In the genomic region with DNA sequence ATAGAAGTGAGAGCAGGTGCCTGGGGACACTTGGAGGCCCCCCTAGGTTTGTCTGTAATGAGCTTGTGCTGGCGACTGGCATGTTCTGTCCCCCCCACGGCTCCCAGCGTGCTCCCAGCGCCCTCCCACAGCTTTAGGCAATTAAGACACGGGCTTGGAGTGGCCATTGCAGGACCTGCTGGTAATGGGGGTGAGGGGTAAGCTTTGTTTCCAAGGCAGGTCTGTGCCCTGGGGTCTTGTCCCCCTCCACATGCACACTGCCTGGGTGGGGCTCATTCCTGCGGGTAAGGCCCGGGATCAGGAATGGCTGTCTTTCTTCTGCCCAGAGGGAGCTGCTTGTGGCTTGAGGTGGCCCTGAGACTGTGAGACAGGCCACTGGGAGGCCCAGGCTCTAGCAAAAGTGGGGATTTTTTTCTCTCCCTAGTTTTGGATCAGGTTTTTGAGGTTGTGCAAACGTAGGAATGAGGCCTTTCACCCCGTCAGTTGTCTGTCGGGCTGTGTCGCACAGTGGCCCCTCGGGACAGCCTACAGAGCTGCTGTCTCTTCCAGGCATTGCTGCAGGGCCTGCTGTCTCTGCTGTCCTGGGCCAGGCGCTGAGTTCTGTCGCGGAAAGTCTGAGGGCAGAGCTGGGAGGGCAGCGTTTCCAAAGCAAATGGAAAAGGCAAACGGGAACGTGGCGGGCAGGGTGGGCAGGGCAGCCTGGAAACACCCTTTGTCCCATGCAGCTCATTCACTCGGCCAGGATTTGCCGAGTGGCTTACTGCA, we compare ENCODE assay signal across 21 cellular contexts.
A peak's percentile ranks its signal among the peaks of the same experiment; 100 is the strongest.
DNase-seq lines count a peak whose midpoint lies in the region; ATAC-seq and TF ChIP-seq lines count a peak whose summit lies in the region.
"Had no signal": no experiment of that assay in that cellular context is flagged by ENCODE, and none has a peak within 500 bp of the region (broad histone marks: within the 10 kb centered on the region; RNA-seq: fewer than 3 reads in every experiment).

No MANE protein-coding gene starts in this region.

- no peak overlapping the region for H3K4me2 ChIP-seq in IMR-90 (ENCODE audit: low read depth, low read length)

- no peak overlapping the region for H2AFZ ChIP-seq in IMR-90 (replicated peaks; ENCODE audit: low read length, poor library complexity)

- no peaks in the 10 kb centered on the region for H3K27me3 ChIP-seq in BE2C
- peaks cover 26% of the 10 kb centered on the region for H3K27me3 ChIP-seq in IMR-90 (ENCODE audit: control insufficient read depth, insufficient read depth, low read length)
- H3K27me3 ChIP-seq in Peyer's patch: no peaks in the 10 kb centered on the region

- dilution Hi-C loops in IMR-90 (cut with HindIII; ENCODE audit: low sequenced_read_pairs, unreplicated experiment): no loop called here

- 61% methylated on average over 3 of the region's 21 CpGs; no CpG with 5 or more reads in 1 of the 2 experiments for WGBS in IMR-90 (ENCODE audit: extremely low coverage in 2 of 2, insufficient read length in 1 of 2), 2 experiments

- H3K9ac ChIP-seq in IMR-90 (ENCODE audit: low read depth, low read length): no peak overlapping the region

- peak; percentile 42 for DNase-seq in BE2C
- no peak for DNase-seq in IMR-90
- DNase-seq in glutamatergic neuron: peak; percentile 52
- DNase-seq in posterior vena cava (ENCODE audit: low spot score): peak; percentile 71
- no peak for DNase-seq in NCI-H2171 treated with DMSO at 0.1 percent for 48 hours (lab: John Stamatoyannopoulos, UW)
- no peak for DNase-seq in foreskin melanocyte
- no peak for DNase-seq in Peyer's patch
- DNase-seq: activated CD4-positive, alpha-beta T cell treated with anti-CD3 and anti-CD28 coated beads, Interleukin-2, amount 10 ng/mL, durations not matched to agents 24 days and 14 days; hypothalamus; NCI-H187; NCI-H2227 treated with DMSO at 0.1 percent for 48 hours; NCI-H82; occipital lobe; PC-3; SIG-M5 had no signal

- no peaks in the 10 kb centered on the region for H3K4me1 ChIP-seq in BE2C
- H3K4me1 ChIP-seq in IMR-90 (ENCODE audit: control insufficient read depth, insufficient read depth, low read length): no peaks in the 10 kb centered on the region
- peaks cover 0 to 4% (median 0%) of the 10 kb centered on the region in 4 donors for H3K4me1 ChIP-seq in Peyer's patch

- no peak overlapping the region for H4K5ac ChIP-seq in IMR-90 (ENCODE audit: low read depth, low read length)

- no peaks in the 10 kb centered on the region for H3K9me1 ChIP-seq in IMR-90 (ENCODE audit: insufficient read depth, low read length)

- H2BK20ac ChIP-seq in IMR-90 (ENCODE audit: low read depth, low read length): no peak overlapping the region

- no peak overlapping the region for H2AK5ac ChIP-seq in IMR-90 (ENCODE audit: low read depth, low read length)

- no peak overlapping the region for H3K4ac ChIP-seq in IMR-90 (ENCODE audit: low read depth, low read length)

- H3K4me3 ChIP-seq in BE2C (ENCODE audit: low read depth, low read length): no peak overlapping the region
- no peak overlapping the region for H3K4me3 ChIP-seq in IMR-90 (ENCODE audit: insufficient read depth, low read depth, low read length)
- no peak overlapping the region for H3K4me3 ChIP-seq in Peyer's patch
- H3K4me3 ChIP-seq: lung had no signal

- no peak for TF ChIP-seq CTCF in BE2C (IDR thresholded peaks at IDR 0.05; ENCODE audit: low read depth, low read length)
- TF ChIP-seq CTCF in IMR-90 (conservative IDR thresholded peaks at IDR 0.05; ENCODE audit: low read depth, low read length): no peak
- no peak for TF ChIP-seq CTCF in glutamatergic neuron (IDR thresholded peaks at IDR 0.05; ENCODE audit: partially characterized antibody, unreplicated experiment)
- TF ChIP-seq CTCF in Peyer's patch (IDR thresholded peaks at IDR 0.05): no peak

- BruUV-seq in IMR-90 (replicated peaks; lab: Mats Ljungman, UMichigan): no TSS peak

- peaks cover 5% of the 10 kb centered on the region for H3K36me3 Mint-ChIP-seq in glutamatergic neuron (ENCODE audit: unreplicated experiment)
- H3K36me3 Mint-ChIP-seq: activated naive CD8-positive, alpha-beta T cell; type B pancreatic cell had no signal

- H3K18ac ChIP-seq in IMR-90 (ENCODE audit: low read depth, low read length): no peak overlapping the region

- H3K27ac Mint-ChIP-seq in glutamatergic neuron (ENCODE audit: unreplicated experiment): peak overlapping the region; percentile 84
- H3K27ac Mint-ChIP-seq: activated CD4-positive, alpha-beta T cell treated with anti-CD3 and anti-CD28 coated beads, Interleukin-2, amount 10 ng/mL, durations not matched to agents 24 days and 14 days; activated naive CD8-positive, alpha-beta T cell; activated T-helper 17 cell treated with anti-CD3 and anti-CD28 coated beads, Interleukin-2, amount 50 U/mL, for 72 hours; type B pancreatic cell had no signal

- no peaks in the 10 kb centered on the region for H3K79me1 ChIP-seq in IMR-90 (ENCODE audit: low read depth in 1 of 2, low read length in 2 of 2)

- peaks cover 2% of the 10 kb centered on the region for H3K27me3 Mint-ChIP-seq in glutamatergic neuron (ENCODE audit: unreplicated experiment)
- H3K27me3 Mint-ChIP-seq: activated CD4-positive, alpha-beta T cell treated with anti-CD3 and anti-CD28 coated beads, Interleukin-2, amount 10 ng/mL, durations not matched to agents 24 days and 14 days; activated naive CD8-positive, alpha-beta T cell; activated T-helper 17 cell treated with anti-CD3 and anti-CD28 coated beads, Interleukin-2, amount 50 U/mL, for 72 hours; central memory CD8-positive, alpha-beta T cell had no signal

- no peak overlapping the region for H4K91ac ChIP-seq in IMR-90 (ENCODE audit: insufficient read depth, low read depth, low read length)

- TF ChIP-seq POLR2A in IMR-90 (IDR thresholded peaks at IDR 0.05; ENCODE audit: low read depth, low read length) (no peak), Peyer's patch (IDR thresholded peaks at IDR 0.05) (no peak)

- 0 out of 2 replicates have a peak, but pooled peaks cover 3% of the 10 kb centered on the region for H4K20me1 ChIP-seq in IMR-90 (ENCODE audit: insufficient read depth, low read length)

- H3K36me3 ChIP-seq in BE2C (no peaks in the 10 kb centered on the region), IMR-90 (ENCODE audit: control insufficient read depth, insufficient read depth, low read length) (no peaks in the 10 kb centered on the region), Peyer's patch (no peaks in the 10 kb centered on the region)

- ATAC-seq in IMR-90 (ENCODE audit: low read depth) (no peak), GM19023 (IDR thresholded peaks at IDR 0.05; ENCODE audit: unreplicated experiment) (no peak)
- ATAC-seq: activated T-helper 17 cell treated with anti-CD3 and anti-CD28 coated beads, Interleukin-2, amount 50 U/mL, for 72 hours; PC-3 had no signal

- no peak overlapping the region for H3K27ac ChIP-seq in IMR-90 (ENCODE audit: insufficient read depth, low read length)
- no peak overlapping the region for H3K27ac ChIP-seq in Peyer's patch

- H4K8ac ChIP-seq in IMR-90 (ENCODE audit: low read depth in 2 of 2, low read length in 2 of 2): no peak overlapping the region

- peaks cover 14% of the 10 kb centered on the region for H3K4me1 Mint-ChIP-seq in glutamatergic neuron (ENCODE audit: low read depth, unreplicated experiment)
- H3K4me1 Mint-ChIP-seq: activated CD4-positive, alpha-beta T cell treated with anti-CD3 and anti-CD28 coated beads, Interleukin-2, amount 10 ng/mL, durations not matched to agents 24 days and 14 days; activated T-helper 17 cell treated with anti-CD3 and anti-CD28 coated beads, Interleukin-2, amount 50 U/mL, for 72 hours; central memory CD8-positive, alpha-beta T cell had no signal

- TF ChIP-seq RAD21 in IMR-90 (IDR thresholded peaks at IDR 0.05; ENCODE audit: low read length): no peak

- H2AK9ac ChIP-seq in IMR-90 (replicated peaks; ENCODE audit: low read depth, low read length, poor library complexity): peak overlapping the region; percentile 28

- H3K14ac ChIP-seq in IMR-90 (replicated peaks; ENCODE audit: low read depth, low read length): no peak overlapping the region

- H2BK120ac ChIP-seq in IMR-90 (ENCODE audit: low read depth, low read length): no peak overlapping the region

- no peak overlapping the region for H2BK5ac ChIP-seq in IMR-90 (ENCODE audit: low read depth, low read length, poor library complexity, severe bottlenecking)

- intact Hi-C loops in IMR-90 (cut with micrococcal nuclease): no loop called here
- intact Hi-C loops in posterior vena cava (cut with DNase I): no loop called here

- H3K9me3 ChIP-seq in BE2C (no peaks in the 10 kb centered on the region), IMR-90 (ENCODE audit: control insufficient read depth, insufficient read depth, low read length) (no peaks in the 10 kb centered on the region), Peyer's patch (no peaks in the 10 kb centered on the region)

- POLR2A ChIA-PET in IMR-90 (lab: Charles Lee; ENCODE audit: unreplicated experiment): no interaction called here

- no peak overlapping the region for H3K56ac ChIP-seq in IMR-90 (ENCODE audit: extremely low read depth, insufficient read depth, low read length)

- CTCF ChIA-PET in IMR-90 (lab: Yijun Ruan, JAX): no interaction called here

- H3K4me3 Mint-ChIP-seq in glutamatergic neuron (ENCODE audit: unreplicated experiment): peak overlapping the region; percentile 55
- H3K4me3 Mint-ChIP-seq: activated CD4-positive, alpha-beta T cell treated with anti-CD3 and anti-CD28 coated beads, Interleukin-2, amount 10 ng/mL, durations not matched to agents 24 days and 14 days; activated naive CD8-positive, alpha-beta T cell; activated T-helper 17 cell treated with anti-CD3 and anti-CD28 coated beads, Interleukin-2, amount 50 U/mL, for 72 hours; central memory CD8-positive, alpha-beta T cell; type B pancreatic cell had no signal

- peaks cover 9% of the 10 kb centered on the region for H3K9me3 Mint-ChIP-seq in glutamatergic neuron (ENCODE audit: unreplicated experiment)
- H3K9me3 Mint-ChIP-seq: activated CD4-positive, alpha-beta T cell treated with anti-CD3 and anti-CD28 coated beads, Interleukin-2, amount 10 ng/mL, durations not matched to agents 24 days and 14 days; activated T-helper 17 cell treated with anti-CD3 and anti-CD28 coated beads, Interleukin-2, amount 50 U/mL, for 72 hours; central memory CD8-positive, alpha-beta T cell; type B pancreatic cell had no signal

- H3K23ac ChIP-seq in IMR-90 (ENCODE audit: low read depth, low read length): no peak overlapping the region

- H2BK15ac ChIP-seq in IMR-90 (ENCODE audit: low read depth, low read length): no peak overlapping the region

- in situ Hi-C loops in IMR-90 (cut with MboI; ENCODE audit: low sequenced_read_pairs): no loop called here

TF ChIP-seq in IMR-90, 13 proteins besides CTCF, POLR2A, EP300 and RAD21 (continues in another document):
- TF ChIP-seq BHLHE40 (IDR thresholded peaks at IDR 0.05; ENCODE audit: low read depth, low read length): no peak
- no peak for TF ChIP-seq MXI1 (IDR thresholded peaks at IDR 0.05; ENCODE audit: borderline replicate concordance, low read depth, low read length)
- TF ChIP-seq FOS (IDR thresholded peaks at IDR 0.05; ENCODE audit: low read depth, low read length): no peak
- no peak for TF ChIP-seq MAFK (IDR thresholded peaks at IDR 0.05; ENCODE audit: low read depth, low read length)
- no peak for TF ChIP-seq SMC3 (IDR thresholded peaks at IDR 0.05; ENCODE audit: low read depth, low read length)
- TF ChIP-seq CHD1 (IDR thresholded peaks at IDR 0.05; ENCODE audit: low read depth, low read length): no peak
- TF ChIP-seq CEBPB (IDR thresholded peaks at IDR 0.05; ENCODE audit: low read depth, low read length): no peak

Comparison
In these comparisons a context has a peak if more than half of its experiments do, and no peak if none do; other contexts are left out.
1. DNase-seq: peak in BE2C (single experiment), glutamatergic neuron (single experiment) and posterior vena cava (single experiment); none in IMR-90 (single experiment), NCI-H2171 treated with DMSO at 0.1 percent for 48 hours (single experiment), foreskin melanocyte (single experiment) and Peyer's patch (0 of 3).